ENCODE assay signal across 8 cellular contexts in the genomic region with DNA sequence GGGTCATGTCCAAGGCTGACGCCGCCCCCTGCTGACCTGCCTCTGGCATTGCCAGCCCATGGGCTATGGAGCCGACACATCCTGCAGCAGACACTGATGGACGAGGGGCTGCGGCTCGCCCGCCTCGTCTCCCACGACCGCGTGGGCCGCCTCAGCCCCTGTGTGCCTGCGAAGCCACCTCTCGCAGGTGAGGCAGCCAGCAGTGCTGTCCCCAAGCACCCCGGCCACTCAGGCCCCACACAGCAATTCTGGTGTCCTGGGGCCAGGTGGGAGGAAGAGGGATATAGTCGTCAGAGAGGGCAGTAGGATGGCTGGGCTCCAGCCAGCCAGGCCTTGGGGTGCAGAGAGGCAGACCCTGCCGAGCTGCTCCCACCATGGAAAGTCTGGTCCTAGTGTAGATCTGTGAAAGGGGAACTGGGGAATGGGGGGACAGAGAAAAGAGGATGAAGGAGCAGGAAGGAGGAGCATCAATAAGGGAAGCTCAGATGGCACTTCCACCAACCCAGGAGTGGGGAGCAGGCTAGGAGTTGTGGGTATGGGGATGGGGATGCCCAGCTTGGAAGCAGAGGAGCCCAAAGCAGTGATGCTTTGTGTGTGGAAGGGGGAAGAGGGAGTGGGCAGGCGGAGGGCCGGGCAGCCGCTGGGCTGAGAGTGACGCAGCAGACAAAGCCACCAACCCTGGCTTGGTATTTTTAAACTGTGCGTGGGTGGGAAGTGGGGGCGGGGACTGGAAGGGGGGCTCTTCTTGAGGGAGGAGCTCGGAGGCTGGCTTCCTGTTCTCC. TPM values are rescaled to one million over a fixed set of nuclear protein-coding genes. Genes with fewer than 3 reads are reported as not detected.
DNase-seq lines count a peak whose midpoint lies in the region; ATAC-seq and TF ChIP-seq lines count a peak whose summit lies in the region.

No MANE protein-coding gene starts in this region.

- POLR2A ChIA-PET in AG04449 (lab: Yijun Ruan, JAX), result interaction anchor here (1.2 to 2.0 kb wide), 9 partner anchors 10 to 136 kb away, joined by 4 to 15 read pairs (median 6); a partner anchor contains a TSS

- TF ChIP-seq CTCF in AG04449 (IDR thresholded peaks at IDR 0.05; ENCODE audit: insufficient read depth, low read length, missing control alignments) (peak; percentile 79), Peyer's patch (IDR thresholded peaks at IDR 0.05) (peak; percentile 50 to 61 (median 54))

- H3K27me3 ChIP-seq in Peyer's patch (no peaks in the 10 kb centered on the region), rectal smooth muscle tissue (ENCODE audit: control insufficient read depth, insufficient read depth, low read length) (no peaks in the 10 kb centered on the region)

- peak overlapping the region; percentile 76 to 91 for H3K27ac Mint-ChIP-seq in activated naive CD4-positive, alpha-beta T cell treated with anti-CD3 and anti-CD28 coated beads, Interleukin-2, amount 50 U/mL, for 72 hours

- H3K4me1 ChIP-seq in Peyer's patch, result peaks cover 0 to 48% (median 21%) of the 10 kb centered on the region in 4 donors
- peaks cover 39% of the 10 kb centered on the region for H3K4me1 ChIP-seq in rectal smooth muscle tissue (ENCODE audit: control insufficient read depth, insufficient read depth, low read length)

- peaks cover 0 to 58% (median 0%) of the 10 kb centered on the region in 3 donors for H3K36me3 ChIP-seq in Peyer's patch
- H3K36me3 ChIP-seq in rectal smooth muscle tissue (ENCODE audit: control insufficient read depth, insufficient read depth, low read length), result peaks cover 46% of the 10 kb centered on the region

- intact Hi-C loops in Right ventricle myocardium superior (cut with DNase I), result no loop called here

- DNase-seq in AG04449 (ENCODE audit: low read depth, low spot score) (no peak), GM19238 (ENCODE audit: insufficient read length, low spot score) (peak; percentile 69), Peyer's patch (peak; percentile 66 to 87 (median 84)), Right ventricle myocardium superior (peak; percentile 75)
- DNase-seq in activated naive CD4-positive, alpha-beta T cell treated with anti-CD3 and anti-CD28 coated beads, Interleukin-2, amount 50 U/mL, for 72 hours (ENCODE audit: low spot score in 2 of 2), result peak in 1 of 2 donors; percentile 71

- no peaks in the 10 kb centered on the region for H3K9me3 ChIP-seq in Peyer's patch

- TF ChIP-seq POLR2A in Peyer's patch (IDR thresholded peaks at IDR 0.05), result no peak

- peak; percentile 39 to 42 for ATAC-seq in activated naive CD4-positive, alpha-beta T cell treated with anti-CD3 and anti-CD28 coated beads, Interleukin-2, amount 50 U/mL, for 72 hours
- peak; percentile 51 for ATAC-seq in Right ventricle myocardium superior (ENCODE audit: poor library complexity)
- no peak for ATAC-seq in HG03159 (IDR thresholded peaks at IDR 0.05; ENCODE audit: unreplicated experiment)
- no peak for ATAC-seq in GM18517 (IDR thresholded peaks at IDR 0.05; ENCODE audit: unreplicated experiment)

- peak overlapping the region; percentile 65 to 89 (median 75) for H3K27ac ChIP-seq in Peyer's patch
- H3K27ac ChIP-seq in rectal smooth muscle tissue (ENCODE audit: low read depth, low read length), result peak overlapping the region; percentile 65

- peaks cover 19 to 26% of the 10 kb centered on the region in 2 donors for H3K36me3 Mint-ChIP-seq in activated naive CD4-positive, alpha-beta T cell treated with anti-CD3 and anti-CD28 coated beads, Interleukin-2, amount 50 U/mL, for 72 hours

- no peak overlapping the region for H3K9ac ChIP-seq in rectal smooth muscle tissue (ENCODE audit: low read length)

- H3K4me3 ChIP-seq in AG04449 (ENCODE audit: low read depth, low read length), result peak overlapping the region; percentile 4
- H3K4me3 ChIP-seq in Peyer's patch, result peak overlapping the region in 1 of 4 donors; percentile 27
- peak overlapping the region; percentile 40 for H3K4me3 ChIP-seq in rectal smooth muscle tissue (ENCODE audit: low read length)

- no peaks in the 10 kb centered on the region for H3K9me3 Mint-ChIP-seq in activated naive CD4-positive, alpha-beta T cell treated with anti-CD3 and anti-CD28 coated beads, Interleukin-2, amount 50 U/mL, for 72 hours

- CTCF ChIA-PET in AG04449 (lab: Yijun Ruan, JAX), result interaction anchor here (0.7 to 16.5 kb wide), 15 partner anchors 14 to 157 kb away, joined by 3 to 218 read pairs (median 7); a partner anchor contains a TSS

RNA-seq across cellular contexts. Expression of a gene that starts 4.7 kb away (rescaled TPM):
- 10 to 100 TPM in 2 of 4 donors, 1 to 10 TPM in 2; 7.4 to 17.0 (median 10.3) TPM for total RNA-seq in Peyer's patch
- 10 to 100 TPM; 39.1 to 39.3 TPM for total RNA-seq in activated naive CD4-positive, alpha-beta T cell treated with anti-CD3 and anti-CD28 coated beads, Interleukin-2, amount 50 U/mL, for 72 hours
- 10.3 TPM for total RNA-seq in Right ventricle myocardium superior

RNA-seq across cellular contexts. Expression of a gene that starts 15.0 kb away (rescaled TPM):
- total RNA-seq in Peyer's patch (10 to 100 TPM in 1 of 4 donors, 1 to 10 TPM in 3; 4.6 to 11.6 (median 5.7) TPM), Right ventricle myocardium superior (3.0 TPM)
- total RNA-seq in activated naive CD4-positive, alpha-beta T cell treated with anti-CD3 and anti-CD28 coated beads, Interleukin-2, amount 50 U/mL, for 72 hours, result 100 to 1,000 TPM in 1 of 2 donors, 10 to 100 TPM in 1; 80.2 to 182 TPM

RNA-seq across cellular contexts. Expression of a gene that starts 17.6 kb away (rescaled TPM):
- 100 to 1,000 TPM; 278 to 416 (median 382) TPM for total RNA-seq in Peyer's patch
- total RNA-seq in activated naive CD4-positive, alpha-beta T cell treated with anti-CD3 and anti-CD28 coated beads, Interleukin-2, amount 50 U/mL, for 72 hours, result 100 to 1,000 TPM; 213 to 283 TPM
- total RNA-seq in Right ventricle myocardium superior, result 49.5 TPM

RNA-seq across cellular contexts. Expression of a gene that starts 34.7 kb away (rescaled TPM):
- total RNA-seq in Peyer's patch (100 to 1,000 TPM; 128 to 312 (median 207) TPM), Right ventricle myocardium superior (121 TPM)
- total RNA-seq in activated naive CD4-positive, alpha-beta T cell treated with anti-CD3 and anti-CD28 coated beads, Interleukin-2, amount 50 U/mL, for 72 hours, result 1 to 10 TPM; 1.3 to 5.9 TPM

RNA-seq across cellular contexts. Expression of a gene that starts 43.7 kb away (rescaled TPM):
- total RNA-seq in Peyer's patch (1,000 to 10,000 TPM in 1 of 4 donors, 100 to 1,000 TPM in 2, 10 to 100 TPM in 1; 94.1 to 1,001 (median 802) TPM), Right ventricle myocardium superior (0.08 TPM)
- total RNA-seq in activated naive CD4-positive, alpha-beta T cell treated with anti-CD3 and anti-CD28 coated beads, Interleukin-2, amount 50 U/mL, for 72 hours, result 1 to 10 TPM; 3.3 to 4.7 TPM

Comparison
In these comparisons a context has a peak if more than half of its experiments do, and no peak if none do; other contexts are left out.
1. ATAC-seq: peak in activated naive CD4-positive, alpha-beta T cell treated with anti-CD3 and anti-CD28 coated beads, Interleukin-2, amount 50 U/mL, for 72 hours (2 of 2) and Right ventricle myocardium superior (single experiment); none in HG03159 (single experiment) and GM18517 (single experiment).
2. RNA of a gene that starts 15.0 kb away (total RNA-seq): 80.2 to 182 TPM in activated naive CD4-positive, alpha-beta T cell treated with anti-CD3 and anti-CD28 coated beads, Interleukin-2, amount 50 U/mL, for 72 hours; 4.6 to 11.6 TPM in Peyer's patch and 3.0 TPM in Right ventricle myocardium superior (single experiment); every median in the first group is over 4 times any median in the second.